ENCODE assay signal across 1 cellular context in the genomic region with DNA sequence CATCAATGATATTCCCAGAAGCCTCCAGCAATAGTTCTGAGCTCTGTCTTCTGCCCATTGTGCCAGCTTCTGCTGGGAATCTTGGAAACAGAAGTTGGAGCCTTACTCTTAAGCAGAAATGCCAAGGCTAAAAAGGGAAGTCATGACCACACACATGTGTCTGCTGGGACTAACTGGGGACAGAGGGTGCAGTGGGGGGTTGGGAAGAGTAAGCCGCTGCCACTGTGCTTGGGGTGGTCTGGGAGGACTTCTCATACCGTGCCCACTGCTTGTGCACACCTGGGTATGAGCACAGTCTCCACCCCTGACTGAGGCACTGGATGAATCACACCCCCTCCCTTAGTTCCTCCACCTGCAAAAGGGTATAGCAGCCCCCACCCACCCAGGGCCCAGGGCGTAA.
TF ChIP-seq lines count a peak whose summit lies in the region.

No MANE protein-coding gene starts in this region.

TF ChIP-seq in SK-N-SH treated with all-trans-retinoic acid at 6 μM for 48 hours, 23 proteins besides CTCF, POLR2A, EP300 and RAD21:
- TF ChIP-seq, protein P1, sequence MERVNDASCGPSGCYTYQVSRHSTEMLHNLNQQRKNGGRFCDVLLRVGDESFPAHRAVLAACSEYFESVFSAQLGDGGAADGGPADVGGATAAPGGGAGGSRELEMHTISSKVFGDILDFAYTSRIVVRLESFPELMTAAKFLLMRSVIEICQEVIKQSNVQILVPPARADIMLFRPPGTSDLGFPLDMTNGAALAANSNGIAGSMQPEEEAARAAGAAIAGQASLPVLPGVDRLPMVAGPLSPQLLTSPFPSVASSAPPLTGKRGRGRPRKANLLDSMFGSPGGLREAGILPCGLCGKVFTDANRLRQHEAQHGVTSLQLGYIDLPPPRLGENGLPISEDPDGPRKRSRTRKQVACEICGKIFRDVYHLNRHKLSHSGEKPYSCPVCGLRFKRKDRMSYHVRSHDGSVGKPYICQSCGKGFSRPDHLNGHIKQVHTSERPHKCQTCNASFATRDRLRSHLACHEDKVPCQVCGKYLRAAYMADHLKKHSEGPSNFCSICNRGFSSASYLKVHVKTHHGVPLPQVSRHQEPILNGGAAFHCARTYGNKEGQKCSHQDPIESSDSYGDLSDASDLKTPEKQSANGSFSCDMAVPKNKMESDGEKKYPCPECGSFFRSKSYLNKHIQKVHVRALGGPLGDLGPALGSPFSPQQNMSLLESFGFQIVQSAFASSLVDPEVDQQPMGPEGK (CRISPR knock-in tag; IDR thresholded peaks at IDR 0.05; ENCODE audit: borderline replicate concordance) = no peak
- TF ChIP-seq CSDC2 (CRISPR knock-in tag; IDR thresholded peaks at IDR 0.05) (no peak), PPARA (CRISPR knock-in tag; IDR thresholded peaks at IDR 0.05; ENCODE audit: borderline replicate concordance) (no peak), ZNF565 (CRISPR knock-in tag; conservative IDR thresholded peaks at IDR 0.05; ENCODE audit: low read depth) (no peak), ZNF70 (CRISPR knock-in tag; IDR thresholded peaks at IDR 0.05) (no peak), ESRRG (CRISPR knock-in tag; IDR thresholded peaks at IDR 0.05) (no peak), GLIS3 (CRISPR knock-in tag; IDR thresholded peaks at IDR 0.05) (no peak), TCF4 (CRISPR knock-in tag; IDR thresholded peaks at IDR 0.05; ENCODE audit: borderline replicate concordance) (no peak), ZFP30 (CRISPR knock-in tag; IDR thresholded peaks at IDR 0.05) (no peak), SNAI2 (CRISPR knock-in tag; IDR thresholded peaks at IDR 0.05) (no peak), ARNTL (CRISPR knock-in tag; IDR thresholded peaks at IDR 0.05; ENCODE audit: borderline replicate concordance, low read depth) (no peak), RARB (CRISPR knock-in tag; IDR thresholded peaks at IDR 0.05) (no peak)
- TF ChIP-seq, protein P2, sequence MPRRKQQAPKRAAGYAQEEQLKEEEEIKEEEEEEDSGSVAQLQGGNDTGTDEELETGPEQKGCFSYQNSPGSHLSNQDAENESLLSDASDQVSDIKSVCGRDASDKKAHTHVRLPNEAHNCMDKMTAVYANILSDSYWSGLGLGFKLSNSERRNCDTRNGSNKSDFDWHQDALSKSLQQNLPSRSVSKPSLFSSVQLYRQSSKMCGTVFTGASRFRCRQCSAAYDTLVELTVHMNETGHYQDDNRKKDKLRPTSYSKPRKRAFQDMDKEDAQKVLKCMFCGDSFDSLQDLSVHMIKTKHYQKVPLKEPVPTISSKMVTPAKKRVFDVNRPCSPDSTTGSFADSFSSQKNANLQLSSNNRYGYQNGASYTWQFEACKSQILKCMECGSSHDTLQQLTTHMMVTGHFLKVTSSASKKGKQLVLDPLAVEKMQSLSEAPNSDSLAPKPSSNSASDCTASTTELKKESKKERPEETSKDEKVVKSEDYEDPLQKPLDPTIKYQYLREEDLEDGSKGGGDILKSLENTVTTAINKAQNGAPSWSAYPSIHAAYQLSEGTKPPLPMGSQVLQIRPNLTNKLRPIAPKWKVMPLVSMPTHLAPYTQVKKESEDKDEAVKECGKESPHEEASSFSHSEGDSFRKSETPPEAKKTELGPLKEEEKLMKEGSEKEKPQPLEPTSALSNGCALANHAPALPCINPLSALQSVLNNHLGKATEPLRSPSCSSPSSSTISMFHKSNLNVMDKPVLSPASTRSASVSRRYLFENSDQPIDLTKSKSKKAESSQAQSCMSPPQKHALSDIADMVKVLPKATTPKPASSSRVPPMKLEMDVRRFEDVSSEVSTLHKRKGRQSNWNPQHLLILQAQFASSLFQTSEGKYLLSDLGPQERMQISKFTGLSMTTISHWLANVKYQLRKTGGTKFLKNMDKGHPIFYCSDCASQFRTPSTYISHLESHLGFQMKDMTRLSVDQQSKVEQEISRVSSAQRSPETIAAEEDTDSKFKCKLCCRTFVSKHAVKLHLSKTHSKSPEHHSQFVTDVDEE (CRISPR knock-in tag; IDR thresholded peaks at IDR 0.05) = no peak
- TF ChIP-seq, protein P3, sequence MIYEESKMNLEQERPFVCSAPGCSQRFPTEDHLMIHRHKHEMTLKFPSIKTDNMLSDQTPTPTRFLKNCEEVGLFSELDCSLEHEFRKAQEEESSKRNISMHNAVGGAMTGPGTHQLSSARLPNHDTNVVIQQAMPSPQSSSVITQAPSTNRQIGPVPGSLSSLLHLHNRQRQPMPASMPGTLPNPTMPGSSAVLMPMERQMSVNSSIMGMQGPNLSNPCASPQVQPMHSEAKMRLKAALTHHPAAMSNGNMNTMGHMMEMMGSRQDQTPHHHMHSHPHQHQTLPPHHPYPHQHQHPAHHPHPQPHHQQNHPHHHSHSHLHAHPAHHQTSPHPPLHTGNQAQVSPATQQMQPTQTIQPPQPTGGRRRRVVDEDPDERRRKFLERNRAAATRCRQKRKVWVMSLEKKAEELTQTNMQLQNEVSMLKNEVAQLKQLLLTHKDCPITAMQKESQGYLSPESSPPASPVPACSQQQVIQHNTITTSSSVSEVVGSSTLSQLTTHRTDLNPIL (CRISPR knock-in tag; IDR thresholded peaks at IDR 0.05; ENCODE audit: low read depth) = no peak
- TF ChIP-seq, protein P4, sequence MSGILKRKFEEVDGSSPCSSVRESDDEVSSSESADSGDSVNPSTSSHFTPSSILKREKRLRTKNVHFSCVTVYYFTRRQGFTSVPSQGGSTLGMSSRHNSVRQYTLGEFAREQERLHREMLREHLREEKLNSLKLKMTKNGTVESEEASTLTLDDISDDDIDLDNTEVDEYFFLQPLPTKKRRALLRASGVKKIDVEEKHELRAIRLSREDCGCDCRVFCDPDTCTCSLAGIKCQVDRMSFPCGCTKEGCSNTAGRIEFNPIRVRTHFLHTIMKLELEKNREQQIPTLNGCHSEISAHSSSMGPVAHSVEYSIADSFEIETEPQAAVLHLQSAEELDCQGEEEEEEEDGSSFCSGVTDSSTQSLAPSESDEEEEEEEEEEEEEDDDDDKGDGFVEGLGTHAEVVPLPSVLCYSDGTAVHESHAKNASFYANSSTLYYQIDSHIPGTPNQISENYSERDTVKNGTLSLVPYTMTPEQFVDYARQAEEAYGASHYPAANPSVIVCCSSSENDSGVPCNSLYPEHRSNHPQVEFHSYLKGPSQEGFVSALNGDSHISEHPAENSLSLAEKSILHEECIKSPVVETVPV (CRISPR knock-in tag; IDR thresholded peaks at IDR 0.05) = no peak
